ENCODE assay signal across 9 cellular contexts in the genomic region with DNA sequence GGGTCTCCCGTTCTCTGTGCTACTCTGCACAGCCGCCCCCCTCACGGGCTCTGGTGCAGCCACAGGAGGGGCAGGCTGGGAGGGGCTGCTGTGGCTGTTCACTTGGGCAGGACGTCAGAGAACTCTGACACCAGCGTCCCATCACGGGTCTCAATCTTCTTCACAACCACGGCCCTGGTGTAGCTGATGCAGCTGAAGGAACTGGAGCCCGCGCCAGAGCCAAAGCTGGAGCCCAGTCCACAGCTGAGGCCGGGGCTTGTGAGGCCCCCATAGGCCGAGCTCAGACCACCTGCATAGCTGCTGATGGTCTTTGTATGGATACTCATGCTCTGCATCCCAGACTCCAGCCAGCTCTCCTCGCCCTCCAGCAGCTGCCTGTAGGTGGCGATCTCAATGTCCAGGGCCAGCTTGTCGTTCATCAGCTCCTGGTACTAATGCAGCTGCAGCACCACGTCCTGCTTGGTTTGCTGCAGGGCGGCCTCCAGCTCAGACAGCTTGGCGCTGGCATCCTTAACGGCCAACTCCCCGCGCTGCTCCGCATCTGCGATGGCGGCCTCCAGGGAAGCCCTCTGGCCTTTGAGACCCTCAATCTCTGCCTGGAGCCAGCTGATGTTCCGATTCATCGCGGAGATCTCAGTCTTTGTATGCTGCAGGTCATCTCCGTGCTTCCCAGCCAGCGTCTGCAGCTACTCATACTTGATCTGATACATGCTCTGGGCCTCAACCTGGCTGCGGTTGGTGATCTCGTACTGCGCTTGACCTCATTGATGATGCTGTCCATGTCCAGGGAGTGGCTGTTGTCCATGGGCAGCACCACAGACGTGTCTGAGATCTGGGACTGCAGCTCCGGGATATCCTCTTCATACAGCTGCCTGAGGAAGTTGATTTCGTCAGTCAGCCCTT. TPM values are rescaled to one million over a fixed set of nuclear protein-coding genes. Genes with fewer than 3 reads are reported as not detected.
DNase-seq lines count a peak whose midpoint lies in the region; TF ChIP-seq lines count a peak whose summit lies in the region.
"Had no signal": no experiment of that assay in that cellular context is flagged by ENCODE, and none has a peak within 500 bp of the region (broad histone marks: within the 10 kb centered on the region; RNA-seq: fewer than 3 reads in every experiment).

No MANE protein-coding gene starts in this region.

- no peak for DNase-seq in GM10248 (ENCODE audit: extremely low spot score)
- peak; percentile 82 for DNase-seq in NCI-H526 treated with DMSO at 0.1 percent for 48 hours (lab: John Stamatoyannopoulos, UW)
- peak; percentile 13 for DNase-seq in fibroblast of the conjunctiva (ENCODE audit: low read depth)
- DNase-seq in trophoblast cell, result peak; percentile 39 to 73
- no peak for DNase-seq in activated T-cell treated with anti-CD3 and anti-CD28 coated beads, Interleukin-2, amount 50 U/mL, for 24 hours
- DNase-seq in HK-2 (ENCODE audit: unreplicated experiment), result no peak
- DNase-seq in NCI-H1092 (lab: John Stamatoyannopoulos, UW), result no peak
- DNase-seq in cerebellar nuclear complex (lab: John Stamatoyannopoulos, UW), result no peak

- H3K4me2 ChIP-seq in trophoblast cell (ENCODE audit: low read length), result no peak overlapping the region

- H3K4me1 Mint-ChIP-seq in activated T-cell treated with anti-CD3 and anti-CD28 coated beads, Interleukin-2, amount 50 U/mL, for 24 hours (ENCODE audit: low read depth), result no peaks in the 10 kb centered on the region
- H3K4me1 Mint-ChIP-seq: T-cell had no signal

- no peaks in the 10 kb centered on the region for H3K9me3 Mint-ChIP-seq in activated T-cell treated with anti-CD3 and anti-CD28 coated beads, Interleukin-2, amount 50 U/mL, for 24 hours
- H3K9me3 Mint-ChIP-seq: T-cell had no signal

- no peak overlapping the region for H4K91ac ChIP-seq in trophoblast cell (ENCODE audit: low read depth, low read length)

- H4K12ac ChIP-seq in trophoblast cell (ENCODE audit: low read depth, low read length), result no peak overlapping the region

- H3K4me3 ChIP-seq in trophoblast cell (ENCODE audit: low read depth, low read length), result no peak overlapping the region

- H3K27me3 ChIP-seq in trophoblast cell (ENCODE audit: insufficient read depth, low read length), result no peaks in the 10 kb centered on the region

- no peaks in the 10 kb centered on the region for H3K36me3 Mint-ChIP-seq in activated T-cell treated with anti-CD3 and anti-CD28 coated beads, Interleukin-2, amount 50 U/mL, for 24 hours (ENCODE audit: low read depth)
- H3K36me3 Mint-ChIP-seq: T-cell had no signal

- no peak overlapping the region for H2BK12ac ChIP-seq in trophoblast cell (ENCODE audit: low read length)

- no peak overlapping the region for H3K9ac ChIP-seq in trophoblast cell (ENCODE audit: low read length)

- H3K4me3 Mint-ChIP-seq in activated T-cell treated with anti-CD3 and anti-CD28 coated beads, Interleukin-2, amount 50 U/mL, for 24 hours, result no peak overlapping the region
- H3K4me3 Mint-ChIP-seq: T-cell had no signal

- H3K4me1 ChIP-seq in trophoblast cell (ENCODE audit: control insufficient read depth in 1 of 2, insufficient read depth in 2 of 2, low read length in 2 of 2), result no peaks in the 10 kb centered on the region

- POLR2A ChIA-PET in GM10248 (lab: Yijun Ruan, JAX), result no interaction called here

- no peak overlapping the region for H3K27ac Mint-ChIP-seq in activated T-cell treated with anti-CD3 and anti-CD28 coated beads, Interleukin-2, amount 50 U/mL, for 24 hours
- H3K27ac Mint-ChIP-seq: T-cell had no signal

- peaks cover 28% of the 10 kb centered on the region for H3K27me3 Mint-ChIP-seq in activated T-cell treated with anti-CD3 and anti-CD28 coated beads, Interleukin-2, amount 50 U/mL, for 24 hours

- H4K8ac ChIP-seq in trophoblast cell (ENCODE audit: low read depth, low read length), result peak overlapping the region; percentile 26

- no CpG with 5 or more reads among the region's 34 CpGs for WGBS in trophoblast cell (ENCODE audit: extremely low coverage, insufficient coverage, insufficient read length)

- H2BK120ac ChIP-seq in trophoblast cell (ENCODE audit: insufficient read depth, low read length, poor library complexity), result no peak overlapping the region

- H3K18ac ChIP-seq in trophoblast cell (ENCODE audit: low read length), result no peak overlapping the region

- no peak overlapping the region for H2AK5ac ChIP-seq in trophoblast cell (ENCODE audit: low read length)

- peak; percentile 45 for TF ChIP-seq CTCF in GM10248 (IDR thresholded peaks at IDR 0.05; ENCODE audit: control extremely low read depth, extremely low read depth, low read depth, missing control alignments)

- CTCF ChIA-PET in GM10248 (lab: Yijun Ruan, JAX), result interaction anchor here (1.1 to 2.9 kb wide), 10 partner anchors 8 to 60 kb away, joined by 3 to 13 read pairs (median 4); a partner anchor contains a TSS

- no peaks in the 10 kb centered on the region for H3K79me2 ChIP-seq in trophoblast cell (ENCODE audit: control insufficient read depth, insufficient read depth, low read length, poor library complexity)

- H3K36me3 ChIP-seq in trophoblast cell (ENCODE audit: control insufficient read depth in 1 of 2, insufficient read depth in 2 of 2, low read length in 2 of 2), result no peaks in the 10 kb centered on the region

- no peak overlapping the region for H2AFZ ChIP-seq in trophoblast cell (ENCODE audit: insufficient read depth, low read length, poor library complexity)

- no peak overlapping the region for H3K14ac ChIP-seq in trophoblast cell (ENCODE audit: low read length)

- H3K4ac ChIP-seq in trophoblast cell (ENCODE audit: low read depth, low read length), result no peak overlapping the region

- H3K9me3 ChIP-seq in trophoblast cell (ENCODE audit: insufficient read depth, low read depth, low read length), result peaks cover 13% of the 10 kb centered on the region

- H3K79me1 ChIP-seq in trophoblast cell (ENCODE audit: low read length), result no peaks in the 10 kb centered on the region

- H3K23ac ChIP-seq in trophoblast cell (ENCODE audit: low read length), result no peak overlapping the region

- no peak overlapping the region for H2BK5ac ChIP-seq in trophoblast cell (ENCODE audit: low read depth, low read length, poor library complexity)

- no peak overlapping the region for H3K27ac ChIP-seq in trophoblast cell (ENCODE audit: low read depth, low read length)

RNA-seq across cellular contexts. Expression of a gene that starts 7.4 kb away (rescaled TPM):
- polyA plus RNA-seq in trophoblast cell (2013), result 0.48 and 0.54 TPM in 2 replicates

RNA-seq across cellular contexts. Expression of a gene that starts 32.9 kb away (rescaled TPM):
- polyA plus RNA-seq in trophoblast cell (2013), result 100 and 102 TPM in 2 replicates

RNA-seq across cellular contexts. Expression of a gene that starts 53.0 kb away (rescaled TPM):
- polyA plus RNA-seq in trophoblast cell (2013), result 10.7 and 11.0 TPM in 2 replicates

Comparison
In these comparisons a context has a peak if more than half of its experiments do, and no peak if none do; other contexts are left out.
1. DNase-seq: peak in NCI-H526 treated with DMSO at 0.1 percent for 48 hours (single experiment), fibroblast of the conjunctiva (single experiment) and trophoblast cell (2 of 2); none in GM10248 (single experiment), activated T-cell treated with anti-CD3 and anti-CD28 coated beads, Interleukin-2, amount 50 U/mL, for 24 hours (single experiment), HK-2 (single experiment), NCI-H1092 (single experiment) and cerebellar nuclear complex (0 of 2).